Comparison of ENCODE assay signal across 22 cellular contexts in genomic region chr6:90703383-90703782, GRCh38.
"Had no signal": no experiment of that assay in that cellular context is flagged by ENCODE, and none has a peak within 500 bp of the region (broad histone marks: within the 10 kb centered on the region; RNA-seq: fewer than 3 reads in every experiment).

No MANE protein-coding gene starts in this region.

- H3K4me1 ChIP-seq: SJSA1 had no signal

- ATAC-seq: HepG2 had no signal

- H3K27me3 ChIP-seq: MG63 had no signal

- DNase-seq: IMR-90, Karpas-422, KG1, MG63, NCI-H1092, NCI-H1105 treated with DMSO at 0.1 percent for 48 hours, NCI-H1436, NCI-H1694, NCI-H1930, NCI-H2081, NCI-H2227 treated with DMSO at 0.1 percent for 48 hours, NCI-H446, NCI-H510A, NCI-H524 treated with DMSO at 0.1 percent for 48 hours, NCI-H69, NCI-H774, Right ventricle myocardium superior, RPMI8226, SIG-M5 had no signal

- H3K4me3 ChIP-seq: MG63, SJSA1, SK-N-MC had no signal

- H3K9me3 ChIP-seq: MG63, SJSA1 had no signal

- H3K27ac ChIP-seq: SJSA1, SK-N-MC had no signal

- H3K36me3 ChIP-seq: MG63, SJSA1 had no signal
